In genomic region chr2:33371304-33372090, GRCh38 we compare ENCODE assay signal across 17 cellular contexts.
A peak's percentile ranks its signal among the peaks of the same experiment; 100 is the strongest.
DNase-seq lines count a peak whose midpoint lies in the region; ATAC-seq and TF ChIP-seq lines count a peak whose summit lies in the region.
"Had no signal": no experiment of that assay in that cellular context is flagged by ENCODE, and none has a peak within 500 bp of the region (broad histone marks: within the 10 kb centered on the region; RNA-seq: fewer than 3 reads in every experiment).

No MANE protein-coding gene starts in this region.

- peaks cover 8% of the 10 kb centered on the region; the same call in 1 of the 2 replicates for H3K4me1 ChIP-seq in PC-3 (ENCODE audit: insufficient read depth, low read length)

- intact Hi-C loops in PC-3 (cut with micrococcal nuclease), result loop anchor here (2.0 to 10.0 kb wide), 3 partner anchors 69 to 597 kb away; no protein-coding TSS in a partner anchor

- POLR2A ChIA-PET in PC-3 (lab: Charles Lee; ENCODE audit: unreplicated experiment), result no interaction called here

- no peak overlapping the region for H2AFZ ChIP-seq in PC-3 (ENCODE audit: low read length)

- H3K9me3 ChIP-seq in PC-3 (ENCODE audit: low read length), result no peaks in the 10 kb centered on the region
- H3K9me3 ChIP-seq: MG63 had no signal

- H3K36me3 ChIP-seq in PC-3 (ENCODE audit: low read depth, low read length), result no peaks in the 10 kb centered on the region
- H3K36me3 ChIP-seq: MG63 had no signal

- H3K9me2 ChIP-seq in PC-3 (replicated peaks; ENCODE audit: low read length), result no peaks in the 10 kb centered on the region

- no TSS peak for BruUV-seq in PC-3 (replicated peaks; lab: Mats Ljungman, UMichigan)

- H3K9me3 Mint-ChIP-seq in stimulated activated naive CD8-positive, alpha-beta T cell treated with anti-CD3 and anti-CD28 coated beads, Interleukin-15, amount 100 ng/mL, for 72 hours, result no peaks in the 10 kb centered on the region
- H3K9me3 Mint-ChIP-seq: H9 had no signal

- TF ChIP-seq CTCF in PC-3 (conservative IDR thresholded peaks at IDR 0.05; ENCODE audit: low read depth, low read length), result no peak

- H3K27ac ChIP-seq in PC-3 (ENCODE audit: low read length) (no peak overlapping the region), cingulate gyrus (ENCODE audit: low read depth, low read length) (peak overlapping the region; percentile 4), substantia nigra (ENCODE audit: low read depth, low read length, poor library complexity, severe bottlenecking) (peak overlapping the region; percentile 64)

- H3K9ac ChIP-seq in PC-3 (ENCODE audit: low read length), result peak overlapping the region; percentile 45

- CTCF ChIA-PET in PC-3 (lab: Charles Lee), result interaction anchor here (0.5 to 0.8 kb wide), 2 partner anchors 140 to 206 kb away, joined by 3 to 9 read pairs; no protein-coding TSS in a partner anchor

- H3K4me1 Mint-ChIP-seq in stimulated activated naive CD8-positive, alpha-beta T cell treated with anti-CD3 and anti-CD28 coated beads, Interleukin-15, amount 100 ng/mL, for 72 hours, result no peaks in the 10 kb centered on the region

- H3K4me3 Mint-ChIP-seq in stimulated activated naive CD8-positive, alpha-beta T cell treated with anti-CD3 and anti-CD28 coated beads, Interleukin-15, amount 100 ng/mL, for 72 hours, result no peak overlapping the region
- H3K4me3 Mint-ChIP-seq: H9 had no signal

- H4K20me1 ChIP-seq in PC-3 (ENCODE audit: low read length), result no peaks in the 10 kb centered on the region

- no peak overlapping the region for H3K4me3 ChIP-seq in PC-3 (ENCODE audit: low read length)
- H3K4me3 ChIP-seq: MG63 had no signal

- no peaks in the 10 kb centered on the region for H3K79me2 ChIP-seq in PC-3 (ENCODE audit: low read length)

- DNase-seq in PC-3, result no peak
- peak; percentile 5 to 38 for DNase-seq in hippocampal formation (lab: John Stamatoyannopoulos, UW)
- peak in 1 of 49 donors; percentile 42 for DNase-seq in substantia nigra (lab: John Stamatoyannopoulos, UW)
- no peak for DNase-seq in stimulated activated naive CD8-positive, alpha-beta T cell treated with anti-CD3 and anti-CD28 coated beads, Interleukin-15, amount 100 ng/mL, for 72 hours
- DNase-seq: ACHN, AML-193, COR-L47, EL, H9, MG63, NCI-H1092, NCI-H2081 treated with DMSO at 0.1 percent for 48 hours, NCI-H524 had no signal

- no peak overlapping the region for H3K27ac Mint-ChIP-seq in stimulated activated naive CD8-positive, alpha-beta T cell treated with anti-CD3 and anti-CD28 coated beads, Interleukin-15, amount 100 ng/mL, for 72 hours
- H3K27ac Mint-ChIP-seq: H9 had no signal

- no peak overlapping the region for H3K4me2 ChIP-seq in PC-3 (ENCODE audit: low read length)

- H3K27me3 ChIP-seq in PC-3 (ENCODE audit: low read length), result no peaks in the 10 kb centered on the region
- H3K27me3 ChIP-seq: MG63 had no signal

- no peaks in the 10 kb centered on the region for H3F3A ChIP-seq in PC-3 (ENCODE audit: low read length, unreplicated experiment)

- ATAC-seq in PC-3, result no peak
- ATAC-seq in stimulated activated naive CD8-positive, alpha-beta T cell treated with anti-CD3 and anti-CD28 coated beads, Interleukin-15, amount 100 ng/mL, for 72 hours, result no peak
- no peak for ATAC-seq in HG02571 (IDR thresholded peaks at IDR 0.05; ENCODE audit: unreplicated experiment)
- no peak for ATAC-seq in GM19452 (IDR thresholded peaks at IDR 0.05; ENCODE audit: unreplicated experiment)
- ATAC-seq: Panc1 had no signal

- H3K27me3 Mint-ChIP-seq in stimulated activated naive CD8-positive, alpha-beta T cell treated with anti-CD3 and anti-CD28 coated beads, Interleukin-15, amount 100 ng/mL, for 72 hours, result peaks cover under 1% of the 10 kb centered on the region

Comparison
In these comparisons a context has a peak if more than half of its experiments do, and no peak if none do; other contexts are left out.
1. DNase-seq: peak in hippocampal formation (2 of 2); none in PC-3 (single experiment) and stimulated activated naive CD8-positive, alpha-beta T cell treated with anti-CD3 and anti-CD28 coated beads, Interleukin-15, amount 100 ng/mL, for 72 hours (0 of 2).